1 cellular context compared by ENCODE assay signal in the genomic region with DNA sequence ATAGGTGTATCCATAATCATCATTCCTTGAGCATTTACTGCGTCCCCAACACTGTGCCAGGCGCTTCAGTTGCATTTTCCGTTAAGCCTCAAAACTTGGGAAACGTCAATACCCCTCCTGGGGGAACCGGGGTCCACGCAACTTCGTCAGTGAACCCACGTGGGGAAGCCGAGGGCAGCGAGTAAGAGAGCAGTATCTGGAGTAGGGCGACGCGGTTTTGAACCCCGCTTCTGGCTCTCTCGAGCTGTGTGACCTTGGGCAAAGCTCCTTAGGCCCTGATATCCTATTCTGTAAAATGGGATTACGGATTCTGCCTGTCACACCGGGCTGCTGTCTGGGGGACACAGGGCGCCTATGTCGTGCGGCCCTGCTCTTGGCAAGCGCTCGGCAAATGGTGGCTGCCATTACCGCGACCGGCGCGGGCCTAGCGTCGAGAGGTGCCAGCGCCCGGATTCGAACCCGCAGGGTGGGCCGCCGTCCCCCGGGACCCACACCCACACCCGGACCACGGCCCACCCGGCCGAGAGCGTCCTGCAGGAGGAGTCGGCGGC.
TF ChIP-seq lines count a peak whose summit lies in the region.

No MANE protein-coding gene starts in this region.

TF ChIP-seq in HepG2, 621 proteins besides CTCF, POLR2A, EP300 and RAD21 (continued from another document):
- TF ChIP-seq NRL (CRISPR knock-in tag; IDR thresholded peaks at IDR 0.05; ENCODE audit: borderline replicate concordance) (no peak), MYNN (CRISPR knock-in tag; IDR thresholded peaks at IDR 0.05; ENCODE audit: low read depth) (no peak), KAT8 (CRISPR knock-in tag; IDR thresholded peaks at IDR 0.05) (no peak), ZFP36 (IDR thresholded peaks at IDR 0.05; ENCODE audit: borderline replicate concordance, low read depth, low read length, partially characterized antibody) (no peak), MATR3 (CRISPR knock-in tag; IDR thresholded peaks at IDR 0.05) (no peak), ZBTB49 (CRISPR knock-in tag; IDR thresholded peaks at IDR 0.05; ENCODE audit: borderline replicate concordance) (no peak), SNAPC5 (CRISPR knock-in tag; IDR thresholded peaks at IDR 0.05; ENCODE audit: borderline replicate concordance) (no peak), ARID3A (IDR thresholded peaks at IDR 0.05; ENCODE audit: low read depth, low read length) (no peak), ZNF263 (CRISPR knock-in tag; IDR thresholded peaks at IDR 0.05) (peak; percentile 40; the same call in 1 of the 2 replicates), ZNF629 (CRISPR knock-in tag; conservative IDR thresholded peaks at IDR 0.05) (peak; percentile 55; the same call in 1 of the 2 replicates), ZNF33B (CRISPR knock-in tag; IDR thresholded peaks at IDR 0.05) (no peak), KDM2A (CRISPR knock-in tag; IDR thresholded peaks at IDR 0.05; ENCODE audit: borderline replicate concordance, low read depth) (no peak), KMT2A (CRISPR knock-in tag; IDR thresholded peaks at IDR 0.05) (peak; percentile 4; the same call in 1 of the 2 replicates), ZSCAN22 (CRISPR knock-in tag; IDR thresholded peaks at IDR 0.05) (no peak), KLF12 (CRISPR knock-in tag; IDR thresholded peaks at IDR 0.05; ENCODE audit: borderline replicate concordance) (no peak), ZNF451 (CRISPR knock-in tag; IDR thresholded peaks at IDR 0.05) (no peak), ZNF7 (CRISPR knock-in tag; IDR thresholded peaks at IDR 0.05) (no peak), ZNF761 (CRISPR knock-in tag; conservative IDR thresholded peaks at IDR 0.05) (no peak), AHDC1 (CRISPR knock-in tag; IDR thresholded peaks at IDR 0.05; ENCODE audit: borderline replicate concordance) (peak; percentile 5; the same call in 1 of the 2 replicates), YY1 (IDR thresholded peaks at IDR 0.05; ENCODE audit: insufficient read depth, insufficient replicate concordance, low read depth, low read length) (peak; percentile 67), TARDBP (CRISPR knock-in tag; IDR thresholded peaks at IDR 0.05) (no peak), RELA (CRISPR knock-in tag; IDR thresholded peaks at IDR 0.05) (no peak), POLR2AphosphoS2 (IDR thresholded peaks at IDR 0.05; ENCODE audit: low read depth, low read length) (no peak)
- TF ChIP-seq, protein P1, sequence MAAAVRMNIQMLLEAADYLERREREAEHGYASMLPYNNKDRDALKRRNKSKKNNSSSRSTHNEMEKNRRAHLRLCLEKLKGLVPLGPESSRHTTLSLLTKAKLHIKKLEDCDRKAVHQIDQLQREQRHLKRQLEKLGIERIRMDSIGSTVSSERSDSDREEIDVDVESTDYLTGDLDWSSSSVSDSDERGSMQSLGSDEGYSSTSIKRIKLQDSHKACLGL (CRISPR knock-in tag; IDR thresholded peaks at IDR 0.05) = no peak
